In genomic region chr11:126373389-126374066, GRCh38 we compare ENCODE assay signal across 8 cellular contexts. TPM values are rescaled to one million over a fixed set of nuclear protein-coding genes. Genes with fewer than 3 reads are reported as not detected.
DNase-seq lines count a peak whose midpoint lies in the region; ATAC-seq and TF ChIP-seq lines count a peak whose summit lies in the region.
"Not testable (repeated sequence)": the region's sequence is repeated elsewhere in the genome, so short reads cannot be mapped to it uniquely, and the experiment has no call there.

No MANE protein-coding gene starts in this region.

- not testable (repeated sequence) for H3K36me3 ChIP-seq in PC-3 (ENCODE audit: low read depth, low read length); upper lobe of right lung

- peak overlapping the region; percentile 49 for H3K4me2 ChIP-seq in PC-3 (ENCODE audit: low read length)

- H4K20me1 ChIP-seq in PC-3 (ENCODE audit: low read length), result not testable (repeated sequence)

- DNase-seq in EL (peak; percentile 25), NCI-H2029 (lab: John Stamatoyannopoulos, UW) (peak; percentile 13), PC-3 (peak; percentile 57), astrocyte of the hippocampus (ENCODE audit: low read depth, low spot score) (peak; percentile 42), glomerular visceral epithelial cell (ENCODE audit: extremely low spot score) (peak; percentile 32), posterior vena cava (ENCODE audit: low spot score) (peak; percentile 77), upper lobe of right lung (peak; percentile 63)
- DNase-seq in left lobe of liver (ENCODE audit: low spot score), result not testable (repeated sequence)

- not testable (repeated sequence) for TF ChIP-seq CTCF in PC-3 (conservative IDR thresholded peaks at IDR 0.05; ENCODE audit: low read depth, low read length); upper lobe of right lung (IDR thresholded peaks at IDR 0.05)

- BruUV-seq in PC-3 (replicated peaks; lab: Mats Ljungman, UMichigan), result not testable (repeated sequence)

- peak; percentile 95 for ATAC-seq in PC-3
- ATAC-seq in left lobe of liver, result peak; percentile 78
- peak; percentile 70 for ATAC-seq in upper lobe of right lung

- H3K4me3 ChIP-seq in PC-3 (ENCODE audit: low read length); upper lobe of right lung: not testable (repeated sequence)

- not testable (repeated sequence) for H3K9ac ChIP-seq in PC-3 (ENCODE audit: low read length)

- H2AFZ ChIP-seq in PC-3 (ENCODE audit: low read length), result not testable (repeated sequence)

- H3K4me1 ChIP-seq in PC-3 (ENCODE audit: insufficient read depth, low read length) (peaks cover 33% of the 10 kb centered on the region), upper lobe of right lung (peaks cover 18% of the 10 kb centered on the region)

- peaks cover 86% of the 10 kb centered on the region for H3K79me2 ChIP-seq in PC-3 (ENCODE audit: low read length)

- intact Hi-C loops in PC-3 (cut with micrococcal nuclease), result loop anchor here (2.0 to 5.0 kb wide), 2 partner anchors 57 to 61 kb away; no protein-coding TSS in a partner anchor
- intact Hi-C loops in posterior vena cava (cut with DNase I); upper lobe of right lung (cut with DNase I): not testable (repeated sequence)

- not testable (repeated sequence) for H3F3A ChIP-seq in PC-3 (ENCODE audit: low read length, unreplicated experiment)

- H3K9me2 ChIP-seq in PC-3 (replicated peaks; ENCODE audit: low read length), result not testable (repeated sequence)

- H3K9me3 ChIP-seq in PC-3 (ENCODE audit: low read length); upper lobe of right lung: not testable (repeated sequence)

- POLR2A ChIA-PET in PC-3 (lab: Charles Lee; ENCODE audit: unreplicated experiment), result not testable (repeated sequence)

- H3K27ac ChIP-seq in PC-3 (ENCODE audit: low read length) (peak overlapping the region; percentile 51), upper lobe of right lung (peak overlapping the region; percentile 19)

- CTCF ChIA-PET in PC-3 (lab: Charles Lee), result not testable (repeated sequence)

- H3K27me3 ChIP-seq in PC-3 (ENCODE audit: low read length); upper lobe of right lung: not testable (repeated sequence)

RNA-seq across cellular contexts. Expression of gene ST3GAL4, which starts 18.0 kb away (rescaled TPM):
- total RNA-seq in PC-3 (2014; rRNA removed) (126 and 148 TPM in 2 replicates), left lobe of liver (7.3 TPM), posterior vena cava (10 to 100 TPM; 36.8 to 44.6 TPM), upper lobe of right lung (39.2 TPM)
